ENCODE assay signal across 13 cellular contexts in the genomic region with DNA sequence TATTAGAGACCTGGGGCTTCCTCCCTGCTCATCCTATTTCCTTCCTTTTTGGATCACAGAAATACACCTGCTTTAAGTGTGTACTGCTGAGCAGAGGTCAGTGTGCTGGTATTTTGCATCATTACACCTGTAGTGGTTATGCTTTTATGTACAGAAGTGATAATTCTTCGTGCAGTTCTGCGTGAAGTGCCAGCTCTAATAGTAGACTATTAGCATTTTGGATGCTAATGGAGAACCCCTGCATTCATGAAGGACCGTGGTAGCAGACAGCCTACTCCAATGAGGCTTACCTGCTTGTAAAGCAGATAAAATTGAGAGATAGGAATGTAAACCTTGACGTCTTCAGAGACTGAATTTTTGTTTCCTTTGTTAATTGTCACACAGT.
DNase-seq lines count a peak whose midpoint lies in the region; ATAC-seq and FAIRE-seq lines count a peak whose summit lies in the region.
"Had no signal": no experiment of that assay in that cellular context is flagged by ENCODE, and none has a peak within 500 bp of the region (broad histone marks: within the 10 kb centered on the region; RNA-seq: fewer than 3 reads in every experiment).

No MANE protein-coding gene starts in this region.

- H3K4me3 ChIP-seq in BLaER1 treated with 17β-estradiol and CSF1 and Interleukin-3, amounts not matched to agents 10 nM and 100 nM, result 0 out of 20 replicates have a peak overlapping the region, but pooled peaks of 2 of the 10 experiments have one; percentile 6 to 17
- H3K4me3 ChIP-seq in Karpas-422 (ENCODE audit: low read length) (peak overlapping the region; percentile 63), aorta (ENCODE audit: low read length in 2 of 2) (peak overlapping the region in 1 of 2 donors; percentile 14)

- peaks cover 70% of the 10 kb centered on the region for H3K79me2 ChIP-seq in Karpas-422 (ENCODE audit: low read length)

- peak; percentile 76 for DNase-seq in Karpas-422
- DNase-seq in NCI-H2029 (lab: John Stamatoyannopoulos, UW), result no peak
- DNase-seq in HK-2 (ENCODE audit: unreplicated experiment), result no peak
- DNase-seq in aorta, result no peak
- DNase-seq in LoVo (ENCODE audit: low spot score), result no peak
- DNase-seq: activated CD8-positive, alpha-beta memory T cell treated with anti-CD3 and anti-CD28 coated beads, Interleukin-2, amount 50 U/mL, for 48 hours; NCI-H1048; stimulated activated CD4-positive, alpha-beta T cell treated with anti-CD3 and anti-CD28 coated beads, Interleukin-2, amount 100 ng/mL, for 48 hours; T-helper 9 cell had no signal

- no peaks in the 10 kb centered on the region for H3K27me3 ChIP-seq in BLaER1 treated with 17β-estradiol and CSF1 and Interleukin-3, amounts not matched to agents 10 nM and 100 nM
- H3K27me3 ChIP-seq in Karpas-422 (ENCODE audit: low read length) (no peaks in the 10 kb centered on the region), aorta (ENCODE audit: control insufficient read depth in 1 of 2, insufficient read depth in 2 of 2, low read length in 1 of 2) (no peaks in the 10 kb centered on the region)

- ATAC-seq in GM21360 (IDR thresholded peaks at IDR 0.05; ENCODE audit: unreplicated experiment) (peak; percentile 4), aorta (ENCODE audit: low FRiP score) (no peak)

- intact Hi-C loops in aorta (cut with DNase I), result loop anchor here in 1 of 2 donors (10.0 kb wide), 1 partner anchor 324 kb away; no protein-coding TSS in a partner anchor

- peak; percentile 70 for FAIRE-seq in islet of Langerhans (lab: Jason Lieb, UNC)
- FAIRE-seq: keratinocyte had no signal

- no peaks in the 10 kb centered on the region for H3K9me2 ChIP-seq in Karpas-422 (replicated peaks; ENCODE audit: insufficient read depth, low read length)

- WGBS in aorta, 2 donors, result 69 to 78% methylated on average over 4 of the region's 4 CpGs

- H3K36me3 ChIP-seq in BLaER1 treated with 17β-estradiol and CSF1 and Interleukin-3, amounts not matched to agents 10 nM and 100 nM, result no peaks in the 10 kb centered on the region
- H3K36me3 ChIP-seq in Karpas-422 (ENCODE audit: insufficient read depth, low read length), result peaks cover 4% of the 10 kb centered on the region; the same call in 1 of the 2 replicates
- no peaks in the 10 kb centered on the region for H3K36me3 ChIP-seq in aorta (ENCODE audit: control insufficient read depth in 1 of 2, insufficient read depth in 2 of 2, low read length in 1 of 2)

- H3K4me1 ChIP-seq in BLaER1 treated with 17β-estradiol and CSF1 and Interleukin-3, amounts not matched to agents 10 nM and 100 nM, result peaks cover 19 to 44% (median 29%) of the 10 kb centered on the region in 10 experiments
- H3K4me1 ChIP-seq in Karpas-422 (ENCODE audit: low read length) (peaks cover 100% of the 10 kb centered on the region), aorta (ENCODE audit: control insufficient read depth in 1 of 2, insufficient read depth in 2 of 2, low read length in 2 of 2) (peaks cover 0 to 14% of the 10 kb centered on the region in 2 donors)

- H4K20me1 ChIP-seq in BLaER1 treated with 17β-estradiol and CSF1 and Interleukin-3, amounts not matched to agents 10 nM and 100 nM, result peaks cover 0 to 9% (median 0%) of the 10 kb centered on the region in 11 experiments; a peak in 3 of 22 replicates
- H4K20me1 ChIP-seq in Karpas-422 (ENCODE audit: insufficient read depth, low read depth, low read length), result no peaks in the 10 kb centered on the region

- no peaks in the 10 kb centered on the region for H3K9me3 ChIP-seq in BLaER1 treated with 17β-estradiol and CSF1 and Interleukin-3, amounts not matched to agents 10 nM and 100 nM (replicated peaks in 1 of 11)
- H3K9me3 ChIP-seq in Karpas-422 (ENCODE audit: low read length), result no peaks in the 10 kb centered on the region
- H3K9me3 ChIP-seq in aorta (ENCODE audit: control insufficient read depth, low read length), result no peaks in the 10 kb centered on the region

- peak overlapping the region; percentile 61 to 91 (median 75) for H3K4me2 ChIP-seq in BLaER1 treated with 17β-estradiol and CSF1 and Interleukin-3, amounts not matched to agents 10 nM and 100 nM
- peak overlapping the region; percentile 86 for H3K4me2 ChIP-seq in Karpas-422 (ENCODE audit: low read depth, low read length, poor library complexity, severe bottlenecking)

- peak overlapping the region in 7 of 11 experiments; percentile 9 to 57 (median 50); a peak in 9 of 22 replicates for H3K27ac ChIP-seq in BLaER1 treated with 17β-estradiol and CSF1 and Interleukin-3, amounts not matched to agents 10 nM and 100 nM
- H3K27ac ChIP-seq in Karpas-422 (ENCODE audit: low read length), result peak overlapping the region; percentile 98
- H3K27ac ChIP-seq in aorta (ENCODE audit: low read depth in 1 of 2, low read length in 2 of 2), result no peak overlapping the region

- peak overlapping the region in 5 of 11 experiments; percentile 37 to 55 (median 48); a peak in 3 of 22 replicates for H3K9ac ChIP-seq in BLaER1 treated with 17β-estradiol and CSF1 and Interleukin-3, amounts not matched to agents 10 nM and 100 nM
- peak overlapping the region; percentile 73 for H3K9ac ChIP-seq in Karpas-422 (ENCODE audit: low read length)

- H2AFZ ChIP-seq in Karpas-422 (ENCODE audit: low read length), result no peak overlapping the region

Comparison
In these comparisons a context has a peak if more than half of its experiments do, and no peak if none do; other contexts are left out.
1. H3K27ac ChIP-seq: peak in BLaER1 treated with 17β-estradiol and CSF1 and Interleukin-3, amounts not matched to agents 10 nM and 100 nM (7 of 11) and Karpas-422 (single experiment); none in aorta (0 of 2).